In the genomic region with DNA sequence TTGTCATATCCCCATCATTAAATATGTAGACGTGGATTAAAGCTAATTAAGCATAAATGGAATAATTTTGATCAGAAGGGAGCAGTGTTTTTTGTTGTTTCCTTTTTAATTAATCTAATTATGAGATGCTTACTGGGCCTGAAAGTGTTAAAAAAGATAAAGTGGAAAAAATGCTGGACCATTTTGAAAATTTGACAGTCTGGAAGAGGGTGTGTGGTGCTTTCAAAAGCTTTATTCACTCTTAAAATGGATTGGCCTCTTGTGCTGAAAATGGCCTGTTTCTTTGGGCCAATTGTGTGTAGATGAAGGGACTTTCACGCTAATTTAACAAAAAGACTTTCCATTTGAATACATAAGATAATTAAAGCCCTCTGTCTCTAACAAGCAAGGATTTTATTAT, we compare ENCODE assay signal across 8 cellular contexts. TPM values are rescaled to one million over a fixed set of nuclear protein-coding genes. Genes with fewer than 3 reads are reported as not detected.
DNase-seq lines count a peak whose midpoint lies in the region; ATAC-seq and TF ChIP-seq lines count a peak whose summit lies in the region.

No MANE protein-coding gene starts in this region.

- no peak overlapping the region for H3K23ac ChIP-seq in mesenchymal stem cell (ENCODE audit: low read length in 2 of 2)

- no peak overlapping the region for H2AFZ ChIP-seq in mesenchymal stem cell (ENCODE audit: low read depth, low read length)

- H3K4ac ChIP-seq in mesenchymal stem cell (ENCODE audit: low read depth in 1 of 2, low read length in 2 of 2) = no peak overlapping the region

- 41 to 50% (median 44%) methylated on average over 2 of the region's 2 CpGs for WGBS in heart left ventricle, 4 donors
- WGBS in mesenchymal stem cell = 7% methylated on average over 1 of the region's 2 CpGs

- no peak overlapping the region for H2BK5ac ChIP-seq in mesenchymal stem cell (ENCODE audit: low read depth, low read length, poor library complexity, severe bottlenecking)

- no peak overlapping the region for H4K91ac ChIP-seq in mesenchymal stem cell (ENCODE audit: low read length)

- DNase-seq in heart left ventricle (no peak), left ventricle myocardium superior (no peak), mesenchymal stem cell (no peak), uterus (no peak), NCI-H187 (lab: John Stamatoyannopoulos, UW) (no peak), HK-2 (ENCODE audit: unreplicated experiment) (no peak), GM03348 (ENCODE audit: low spot score) (no peak)

- no peak overlapping the region for H4K8ac ChIP-seq in mesenchymal stem cell (ENCODE audit: low read length)

- H3K79me1 ChIP-seq in mesenchymal stem cell (replicated peaks; ENCODE audit: low read length, poor library complexity, severe bottlenecking) = no peaks in the 10 kb centered on the region

- H3K9me3 Mint-ChIP-seq in brain = peaks cover 0 to 2% (median 0%) of the 10 kb centered on the region in 5 experiments

- intact Hi-C loops in heart left ventricle (cut with DNase I) (loop anchor here in 8 of 10 donors (2.0 to 10.0 kb wide), 7 partner anchors 95 to 165 kb away; partner anchors contain the start of gene ADSL (in 1 of the 8)), left ventricle myocardium superior (cut with micrococcal nuclease) (no loop called here), uterus (cut with DNase I; ENCODE audit: low total_unique reads) (no loop called here)

- H3K27ac Mint-ChIP-seq in brain = peak overlapping the region; percentile 94 to 99 (median 98)

- peak overlapping the region; percentile 90 to 98 (median 96) for H3K4me3 Mint-ChIP-seq in brain

- H3K27ac ChIP-seq in heart left ventricle (peak overlapping the region in 9 of 12 donors; percentile 71 to 96 (median 81)), mesenchymal stem cell (ENCODE audit: low read length, poor library complexity, severe bottlenecking) (peak overlapping the region; percentile 30), uterus (peak overlapping the region; percentile 84 to 87)

- H3K14ac ChIP-seq in mesenchymal stem cell (ENCODE audit: low read length in 2 of 2) = no peak overlapping the region

- H3K36me3 Mint-ChIP-seq in brain = peaks cover 6% of the 10 kb centered on the region

- peak overlapping the region; percentile 35 for H3K4me2 ChIP-seq in mesenchymal stem cell (ENCODE audit: low read length, poor library complexity, severe bottlenecking)

- H2BK15ac ChIP-seq in mesenchymal stem cell (ENCODE audit: low read depth, poor library complexity, severe bottlenecking) = no peak overlapping the region

- H3K27me3 ChIP-seq in heart left ventricle = no peaks in the 10 kb centered on the region
- no peaks in the 10 kb centered on the region for H3K27me3 ChIP-seq in mesenchymal stem cell (ENCODE audit: control insufficient read depth in 1 of 2, insufficient read depth in 1 of 2, low read length in 2 of 2)
- no peaks in the 10 kb centered on the region for H3K27me3 ChIP-seq in uterus

- peak overlapping the region; percentile 99 for H3K9ac ChIP-seq in mesenchymal stem cell (ENCODE audit: low read length)

- no peak overlapping the region for H2BK12ac ChIP-seq in mesenchymal stem cell (ENCODE audit: low read length in 2 of 2)

- H3K18ac ChIP-seq in mesenchymal stem cell (ENCODE audit: low read depth in 1 of 2, low read length in 2 of 2) = no peak overlapping the region

- H3K36me3 ChIP-seq in heart left ventricle = no peaks in the 10 kb centered on the region
- no peaks in the 10 kb centered on the region for H3K36me3 ChIP-seq in mesenchymal stem cell (ENCODE audit: control insufficient read depth in 1 of 2, insufficient read depth in 2 of 2, low read depth in 1 of 2, low read length in 2 of 2)
- H3K36me3 ChIP-seq in uterus = no peaks in the 10 kb centered on the region

- H3K4me1 ChIP-seq in heart left ventricle (peaks cover 11 to 83% (median 72%) of the 10 kb centered on the region in 12 donors), mesenchymal stem cell (ENCODE audit: control insufficient read depth, insufficient read depth, low read depth, low read length) (peaks cover 13% of the 10 kb centered on the region), uterus (peaks cover 0 to 11% of the 10 kb centered on the region in 2 donors)

- H3K27me3 Mint-ChIP-seq in brain = peaks cover 10% of the 10 kb centered on the region

- TF ChIP-seq POLR2A in heart left ventricle (IDR thresholded peaks at IDR 0.05) (no peak), uterus (IDR thresholded peaks at IDR 0.05) (no peak)

- peak overlapping the region in 10 of 12 donors; percentile 62 to 88 (median 70) for H3K4me3 ChIP-seq in heart left ventricle
- peak overlapping the region in 1 of 2 experiments; percentile 94 for H3K4me3 ChIP-seq in mesenchymal stem cell (ENCODE audit: insufficient read depth in 1 of 2, low read depth in 1 of 2, low read length in 2 of 2)
- H3K4me3 ChIP-seq in uterus = peak overlapping the region; percentile 57 to 65

- H3K9me3 ChIP-seq in heart left ventricle = no peaks in the 10 kb centered on the region
- H3K9me3 ChIP-seq in mesenchymal stem cell (ENCODE audit: control insufficient read depth, low read length) = no peaks in the 10 kb centered on the region
- no peaks in the 10 kb centered on the region for H3K9me3 ChIP-seq in uterus

- H3K4me1 Mint-ChIP-seq in brain = peaks cover 79% of the 10 kb centered on the region

- ATAC-seq in heart left ventricle = no peak
- no peak for ATAC-seq in left ventricle myocardium superior

- H2BK120ac ChIP-seq in mesenchymal stem cell (ENCODE audit: low read depth, low read length) = no peak overlapping the region

- TF ChIP-seq CTCF in heart left ventricle (IDR thresholded peaks at IDR 0.05) (no peak), brain (conservative IDR thresholded peaks at IDR 0.05) (no peak), uterus (IDR thresholded peaks at IDR 0.05) (no peak)

- H2AK5ac ChIP-seq in mesenchymal stem cell (ENCODE audit: low read length, severe bottlenecking) = no peak overlapping the region

RNA-seq across cellular contexts. Expression of gene TNRC6B, which starts 1.8 kb away (rescaled TPM):
- 10 to 100 TPM; 32.7 to 62.4 (median 41.1) TPM for total RNA-seq in heart left ventricle
- 10 to 100 TPM; 13.2 to 18.3 TPM for polyA plus RNA-seq in heart left ventricle
- total RNA-seq in left ventricle myocardium superior = 49.3 TPM
- 5.8 TPM for polyA plus RNA-seq in brain (ENCODE audit: insufficient read depth, low read depth, low replicate concordance)
- 5.6 TPM for polyA plus RNA-seq in mesenchymal stem cell (2013, experiment 1 of 2)
- 4.9 TPM for polyA plus RNA-seq in mesenchymal stem cell (2013, experiment 2 of 2)
- 10 to 100 TPM; 10.5 to 76.0 (median 37.2) TPM for total RNA-seq in uterus

Comparison
In these comparisons a context has a peak if more than half of its experiments do, and no peak if none do; other contexts are left out.
1. intact Hi-C loops: an anchor here in heart left ventricle (2.0 to 10.0 kb wide); none called in left ventricle myocardium superior and uterus.
2. H3K27ac ChIP-seq: peak in every context shown above with its lines; median percentile 86 in uterus; 81 in heart left ventricle; 30 in mesenchymal stem cell.